Comparison of ENCODE assay signal across 17 cellular contexts in the genomic region with DNA sequence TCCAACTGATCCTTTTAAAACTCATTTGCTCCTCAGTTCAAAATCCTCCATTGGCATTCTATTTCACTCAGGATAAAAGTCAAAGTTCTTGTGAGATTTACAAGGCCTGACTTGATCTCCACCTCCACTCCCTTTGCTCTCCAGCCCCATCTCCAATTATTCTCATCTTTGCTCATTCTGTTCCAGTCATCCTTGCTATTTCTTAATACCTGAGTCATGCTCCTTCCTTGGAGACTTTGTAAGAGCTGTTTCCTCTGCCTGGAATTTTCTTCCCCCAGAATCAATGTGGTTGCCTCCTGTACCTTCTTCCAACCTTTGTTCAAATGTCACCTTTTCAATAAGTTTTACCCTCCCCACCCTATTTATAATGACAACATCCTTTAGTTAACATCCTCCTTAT.
"Had no signal": no experiment of that assay in that cellular context is flagged by ENCODE, and none has a peak within 500 bp of the region (broad histone marks: within the 10 kb centered on the region; RNA-seq: fewer than 3 reads in every experiment).

No MANE protein-coding gene starts in this region.

- H3K9me3 ChIP-seq: left ventricle myocardium inferior, testis had no signal

- H3K9me3 Mint-ChIP-seq: activated CD8-positive, alpha-beta T cell treated with anti-CD3 and anti-CD28 coated beads for 36 hours; neural crest cell had no signal

- H3K4me1 ChIP-seq: heart left ventricle, left ventricle myocardium inferior, testis had no signal

- H3K4me3 Mint-ChIP-seq: activated CD8-positive, alpha-beta T cell treated with anti-CD3 and anti-CD28 coated beads for 36 hours; activated naive CD8-positive, alpha-beta T cell treated with anti-CD3 and anti-CD28 coated beads, Interleukin-2, amount 50 U/mL, for 24 hours; neural crest cell; stimulated activated naive CD8-positive, alpha-beta T cell treated with anti-CD3 and anti-CD28 coated beads, Interleukin-15, amount 100 ng/mL, for 72 hours had no signal

- DNase-seq: activated CD8-positive, alpha-beta memory T cell treated with anti-CD3 and anti-CD28 coated beads, Interleukin-2, amount 50 U/mL, for 4 hours; activated CD8-positive, alpha-beta T cell treated with anti-CD3 and anti-CD28 coated beads for 36 hours; activated naive CD4-positive, alpha-beta T cell; activated naive CD8-positive, alpha-beta T cell treated with anti-CD3 and anti-CD28 coated beads, Interleukin-2, amount 50 U/mL, for 24 hours; central memory CD4-positive, alpha-beta T cell; cortex of kidney; effector memory CD4-positive, alpha-beta T cell; erythroblast; heart left ventricle; left ventricle myocardium inferior; mesendoderm; stimulated activated CD4-positive, alpha-beta T cell treated with anti-CD3 and anti-CD28 coated beads, Interleukin-4, amount 100 ng/mL, for 4 hours; stimulated activated naive CD8-positive, alpha-beta T cell treated with anti-CD3 and anti-CD28 coated beads, Interleukin-15, amount 100 ng/mL, for 72 hours; T-helper 9 cell; testis had no signal

- H3K27me3 Mint-ChIP-seq: activated CD8-positive, alpha-beta T cell treated with anti-CD3 and anti-CD28 coated beads for 36 hours; activated naive CD8-positive, alpha-beta T cell treated with anti-CD3 and anti-CD28 coated beads, Interleukin-2, amount 50 U/mL, for 24 hours; stimulated activated naive CD8-positive, alpha-beta T cell treated with anti-CD3 and anti-CD28 coated beads, Interleukin-15, amount 100 ng/mL, for 72 hours had no signal

- H3K36me3 ChIP-seq: heart left ventricle, left ventricle myocardium inferior had no signal

- H3K27me3 ChIP-seq: heart left ventricle, testis had no signal

- ATAC-seq: activated CD8-positive, alpha-beta T cell treated with anti-CD3 and anti-CD28 coated beads for 36 hours; activated naive CD8-positive, alpha-beta T cell treated with anti-CD3 and anti-CD28 coated beads, Interleukin-2, amount 50 U/mL, for 24 hours; heart left ventricle; stimulated activated naive CD8-positive, alpha-beta T cell treated with anti-CD3 and anti-CD28 coated beads, Interleukin-15, amount 100 ng/mL, for 72 hours had no signal

- H3K4me1 Mint-ChIP-seq: activated naive CD8-positive, alpha-beta T cell treated with anti-CD3 and anti-CD28 coated beads, Interleukin-2, amount 50 U/mL, for 24 hours; neural crest cell; stimulated activated naive CD8-positive, alpha-beta T cell treated with anti-CD3 and anti-CD28 coated beads, Interleukin-15, amount 100 ng/mL, for 72 hours had no signal

- H3K27ac Mint-ChIP-seq: activated CD8-positive, alpha-beta T cell treated with anti-CD3 and anti-CD28 coated beads for 36 hours; activated naive CD8-positive, alpha-beta T cell treated with anti-CD3 and anti-CD28 coated beads, Interleukin-2, amount 50 U/mL, for 24 hours; stimulated activated naive CD8-positive, alpha-beta T cell treated with anti-CD3 and anti-CD28 coated beads, Interleukin-15, amount 100 ng/mL, for 72 hours had no signal

- H3K27ac ChIP-seq: heart left ventricle, left ventricle myocardium inferior, testis, VCaP had no signal

- H3K4me3 ChIP-seq: heart left ventricle, left ventricle myocardium inferior, testis had no signal
